1 cellular context compared by ENCODE assay signal in genomic region chr1:71049951-71050598, GRCh38.
TF ChIP-seq lines count a peak whose summit lies in the region.

No MANE protein-coding gene starts in this region.

TF ChIP-seq in GM12878, 131 proteins besides CTCF, POLR2A, EP300 and RAD21:
- TF ChIP-seq ZNF592 (IDR thresholded peaks at IDR 0.05) (no peak), STAT1 (conservative IDR thresholded peaks at IDR 0.05) (0 out of 2 replicates have a peak, but pooled peaks have one; percentile 44), SMC3 (IDR thresholded peaks at IDR 0.05; ENCODE audit: borderline replicate concordance, low read length) (peak; percentile 54; the same call in 1 of the 2 replicates), BHLHE40 (IDR thresholded peaks at IDR 0.05; ENCODE audit: borderline replicate concordance in 1 of 2, low read depth in 2 of 2, low read length in 1 of 2) (0 out of 4 replicates have a peak, but pooled peaks of 1 of the 2 experiments have one; percentile 25), NRF1 (conservative IDR thresholded peaks at IDR 0.05; ENCODE audit: low read depth, low read length) (no peak), PAX5 (IDR thresholded peaks at IDR 0.05; ENCODE audit: borderline replicate concordance, low read depth, low read length) (no peak)
